ENCODE assay signal across 8 cellular contexts in the genomic region with DNA sequence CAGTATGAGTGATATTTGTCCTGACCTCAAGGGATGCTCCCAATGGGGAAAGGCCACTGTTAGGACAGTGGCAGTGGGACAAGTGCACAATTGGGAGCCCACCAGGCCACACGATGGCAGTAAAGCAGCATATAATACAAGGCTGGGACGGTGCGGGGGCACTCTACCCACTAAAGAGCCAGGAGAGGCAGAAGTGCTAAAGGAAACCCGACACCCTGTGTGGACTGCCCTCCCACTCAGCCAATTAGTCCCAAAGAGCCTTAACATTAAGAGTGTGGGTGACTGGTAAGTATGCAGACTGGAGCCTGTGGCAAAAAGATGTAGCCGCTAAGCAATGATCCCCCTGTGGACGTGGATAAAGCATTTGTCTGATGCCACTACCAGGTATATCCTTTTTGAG. TPM values are rescaled to one million over a fixed set of nuclear protein-coding genes. Genes with fewer than 3 reads are reported as not detected.
DNase-seq lines count a peak whose midpoint lies in the region; ATAC-seq, FAIRE-seq and TF ChIP-seq lines count a peak whose summit lies in the region.

No MANE protein-coding gene starts in this region.

- DNase-seq in AG08395 (ENCODE audit: low spot score), result peak; percentile 80
- no peak for DNase-seq in LNCaP clone FGC (ENCODE audit: low read depth)
- peak; percentile 28 for DNase-seq in SIG-M5 (lab: John Stamatoyannopoulos, UW)
- DNase-seq in activated naive CD4-positive, alpha-beta T cell treated with Interleukin-2 at 50 U/mL for 16 hours, result peak; percentile 58
- peak; percentile 73 for DNase-seq in glomerular visceral epithelial cell (ENCODE audit: extremely low spot score)
- DNase-seq in posterior vena cava (ENCODE audit: low spot score), result peak; percentile 89
- peak; percentile 82 for DNase-seq in urothelium cell line (ENCODE audit: low spot score)

- no peak for FAIRE-seq in urothelium cell line (lab: Jason Lieb, UNC)

- peak; percentile 60 for ATAC-seq in GM18907 (IDR thresholded peaks at IDR 0.05; ENCODE audit: unreplicated experiment)

- H3K4me3 ChIP-seq in LNCaP clone FGC (ENCODE audit: low read depth, low read length), result no peak overlapping the region

- intact Hi-C loops in posterior vena cava (cut with DNase I), result no loop called here

- TF ChIP-seq CTCF in LNCaP clone FGC (IDR thresholded peaks at IDR 0.05; ENCODE audit: control insufficient read depth, extremely low read depth, insufficient read depth), result peak; percentile 71

RNA-seq across cellular contexts. Expression of a gene that starts 8.2 kb away (rescaled TPM):
- total RNA-seq in posterior vena cava, result 10 to 100 TPM in 1 of 2 donors, 1 to 10 TPM in 1; 8.4 to 11.3 TPM

RNA-seq across cellular contexts. Expression of a gene that starts 9.4 kb away (rescaled TPM):
- total RNA-seq in posterior vena cava, result not detected

RNA-seq across cellular contexts. Expression of a gene that starts 44.5 kb away (rescaled TPM):
- under 1 TPM; 0.43 to 0.65 TPM for total RNA-seq in posterior vena cava
